ENCODE assay signal across 8 cellular contexts in genomic region chr16:70438983-70439862, GRCh38. TPM values are rescaled to one million over a fixed set of nuclear protein-coding genes. Genes with fewer than 3 reads are reported as not detected.
DNase-seq lines count a peak whose midpoint lies in the region; ATAC-seq and TF ChIP-seq lines count a peak whose summit lies in the region.

TSS of gene ST3GAL2 (minus strand) at chr16:70439100. CDS start at chr16:70398530, 40,570 bp downstream.

- DNase-seq in NCI-H2227 (lab: John Stamatoyannopoulos, UW; ENCODE audit: unreplicated experiment) (peak; percentile 96), WERI-Rb-1 (peak; percentile 98), breast epithelium (ENCODE audit: low spot score in 2 of 2) (peak; percentile 81 to 87), iPS-NIHi7 (ENCODE audit: extremely low spot score) (peak; percentile 95), smooth muscle cell (lab: John Stamatoyannopoulos, UW; ENCODE audit: unreplicated experiment) (peak; percentile 88)

- H2AFZ ChIP-seq in smooth muscle cell (ENCODE audit: low read depth) = peak within 1 kb of the TSS; percentile 95

- WGBS in smooth muscle cell (ENCODE audit: low lambda C conversion rate) = 3% methylated on average over 24 of the region's 84 CpGs

- H3K4me3 ChIP-seq in WERI-Rb-1 (ENCODE audit: low read depth, low read length) (peak within 1 kb of the TSS; percentile 60), breast epithelium (peak within 1 kb of the TSS; percentile 79 to 95 (median 82)), smooth muscle cell (peak within 1 kb of the TSS; percentile 70)

- H3K27ac ChIP-seq in 22Rv1 = no peak within 1 kb of the TSS
- H3K27ac ChIP-seq in WERI-Rb-1 = peak within 1 kb of the TSS; percentile 92
- H3K27ac ChIP-seq in breast epithelium = peak within 1 kb of the TSS; percentile 52 to 88
- peak within 1 kb of the TSS; percentile 82 for H3K27ac ChIP-seq in smooth muscle cell (ENCODE audit: low read depth)

- H3F3A ChIP-seq in smooth muscle cell (ENCODE audit: low read depth) = peaks cover 32% of the 10 kb centered on the region

- peaks cover 29% of the 10 kb centered on the region for H3K79me2 ChIP-seq in smooth muscle cell (ENCODE audit: low read depth)

- H3K4me1 ChIP-seq in breast epithelium (peaks cover 2 to 5% of the 10 kb centered on the region in 2 donors), smooth muscle cell (ENCODE audit: low read depth) (peaks cover 21% of the 10 kb centered on the region)

- intact Hi-C loops in breast epithelium (cut with DNase I; ENCODE audit: low total_unique reads) = no loop called here

- H3K36me3 ChIP-seq in WERI-Rb-1 (peaks cover 18% of the 10 kb centered on the region), breast epithelium (no peaks in the 10 kb centered on the region), smooth muscle cell (ENCODE audit: low read depth) (no peaks in the 10 kb centered on the region)

- TF ChIP-seq CTCF in 22Rv1 (IDR thresholded peaks at IDR 0.05) (peak; percentile 10; the same call in 1 of the 2 replicates), WERI-Rb-1 (IDR thresholded peaks at IDR 0.05; ENCODE audit: low read depth, low read length) (no peak), breast epithelium (IDR thresholded peaks at IDR 0.05) (no peak), smooth muscle cell (IDR thresholded peaks at IDR 0.05; ENCODE audit: borderline replicate concordance, insufficient read depth, poor library complexity, severe bottlenecking) (no peak)

- peak within 1 kb of the TSS; percentile 69 for H3K9ac ChIP-seq in smooth muscle cell (ENCODE audit: low read depth)

- H3K9me3 ChIP-seq in WERI-Rb-1 (ENCODE audit: severe bottlenecking) (no peaks in the 10 kb centered on the region), breast epithelium (no peaks in the 10 kb centered on the region), smooth muscle cell (replicated peaks; ENCODE audit: low read depth) (no peaks in the 10 kb centered on the region)

- H4K20me1 ChIP-seq in smooth muscle cell (ENCODE audit: low read depth) = peaks cover 29% of the 10 kb centered on the region

- ATAC-seq in GM18519 (IDR thresholded peaks at IDR 0.05; ENCODE audit: low FRiP score, unreplicated experiment) (peak; percentile 63), HG03064 (IDR thresholded peaks at IDR 0.05; ENCODE audit: low read depth, unreplicated experiment) (peak; percentile 77)

- no peak for TF ChIP-seq POLR2A in breast epithelium (IDR thresholded peaks at IDR 0.05)

- H3K27me3 ChIP-seq in WERI-Rb-1 (ENCODE audit: insufficient read depth, low read depth, severe bottlenecking) (no peaks in the 10 kb centered on the region), breast epithelium (no peaks in the 10 kb centered on the region), smooth muscle cell (ENCODE audit: low read depth) (no peaks in the 10 kb centered on the region)

- H3K4me2 ChIP-seq in smooth muscle cell = peak within 1 kb of the TSS; percentile 93

RNA-seq across cellular contexts. Expression of gene ST3GAL2, which starts in this region (rescaled TPM):
- total RNA-seq in breast epithelium (10 to 100 TPM in 2 of 3 donors, 1 to 10 TPM in 1; 7.8 to 13.4 (median 11.5) TPM), smooth muscle cell (30.2 and 32.5 TPM in 2 replicates)
- 31.6 and 42.3 TPM in 2 replicates for polyA plus RNA-seq in smooth muscle cell
